Comparison of ENCODE assay signal across 20 cellular contexts in the genomic region with DNA sequence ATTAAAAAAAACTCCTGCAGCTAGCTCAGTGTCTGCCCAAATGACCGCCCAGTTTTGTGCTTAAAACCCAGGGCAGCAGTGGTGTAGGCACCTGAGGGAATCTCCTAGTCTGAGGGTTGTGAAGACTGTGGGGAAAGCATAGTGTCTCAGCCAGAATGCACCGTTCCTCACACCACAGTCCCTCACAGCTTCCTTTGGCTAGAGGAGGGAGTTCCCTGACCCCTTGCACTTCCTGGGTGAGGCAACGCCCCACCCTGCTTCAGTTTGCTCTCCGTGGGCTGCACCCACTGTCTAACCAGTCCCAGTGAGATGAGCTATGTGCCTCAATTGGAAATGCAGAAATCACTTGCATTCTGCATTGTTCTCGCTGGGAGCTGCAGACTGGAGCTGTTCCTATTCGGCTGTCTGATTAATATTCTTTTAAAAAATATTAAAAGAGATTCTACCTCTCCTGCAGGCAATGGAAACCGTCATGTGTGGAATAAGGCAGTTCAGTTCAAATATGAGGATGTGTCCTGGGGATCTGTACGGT.
"Had no signal": no experiment of that assay in that cellular context is flagged by ENCODE, and none has a peak within 500 bp of the region (broad histone marks: within the 10 kb centered on the region; RNA-seq: fewer than 3 reads in every experiment).

No MANE protein-coding gene starts in this region.

- H3K9ac ChIP-seq: parathyroid adenoma had no signal

- DNase-seq: effector CD4-positive, alpha-beta T cell; endodermal cell; foreskin melanocyte; heart right ventricle; hypothalamus; kidney; left cardiac atrium; left ventricle myocardium superior; mesenchymal stem cell; midbrain; naive B cell; retina; right lobe of liver; stimulated activated CD4-positive, alpha-beta T cell treated with anti-CD3 and anti-CD28 coated beads, Interleukin-4, amount 100 ng/mL, for 1 hour; stimulated activated CD8-positive, alpha-beta memory T cell treated with anti-CD3 and anti-CD28 coated beads, Interleukin-4, amount 100 ng/mL, for 48 hours; tibial artery had no signal

- H3K36me3 ChIP-seq: heart right ventricle, prostate gland, right lobe of liver, tibial artery had no signal

- H3K9me3 ChIP-seq: prostate gland, right lobe of liver, tibial artery had no signal

- H3K27ac ChIP-seq: heart right ventricle, parathyroid adenoma, prostate gland, right lobe of liver, tibial artery had no signal

- FAIRE-seq: endothelial cell of umbilical vein, kidney had no signal

- H3K4me3 ChIP-seq: heart right ventricle, lung, prostate gland, right lobe of liver, tibial artery had no signal

- H3K27me3 ChIP-seq: heart right ventricle, right lobe of liver, tibial artery had no signal

- H3K4me1 ChIP-seq: heart right ventricle, parathyroid adenoma, prostate gland, right lobe of liver had no signal
